ENCODE assay signal across 11 cellular contexts in genomic region chr3:133136114-133137041, GRCh38.
DNase-seq lines count a peak whose midpoint lies in the region; ATAC-seq and TF ChIP-seq lines count a peak whose summit lies in the region.
"Had no signal": no experiment of that assay in that cellular context is flagged by ENCODE, and none has a peak within 500 bp of the region (broad histone marks: within the 10 kb centered on the region; RNA-seq: fewer than 3 reads in every experiment).

No MANE protein-coding gene starts in this region.

- no peaks in the 10 kb centered on the region for H4K20me1 ChIP-seq in SK-N-SH (ENCODE audit: insufficient read depth)

- POLR2A ChIA-PET in SK-N-SH (lab: Yijun Ruan, JAX), result interaction anchor here (1.3 kb wide), 1 partner anchor 95 kb away, joined by 3 read pairs; no protein-coding TSS in a partner anchor

- H3K4me1 ChIP-seq in SK-N-SH (ENCODE audit: control insufficient read depth in 1 of 2, insufficient read depth in 2 of 2, low read depth in 1 of 2, low read length in 1 of 2), result peaks cover 0 to 33% of the 10 kb centered on the region in 2 experiments; a peak in 2 of 4 replicates
- no peaks in the 10 kb centered on the region for H3K4me1 ChIP-seq in colonic mucosa

- ATAC-seq in GM21390 (IDR thresholded peaks at IDR 0.05; ENCODE audit: unreplicated experiment) (peak; percentile 69), HG03520 (IDR thresholded peaks at IDR 0.05; ENCODE audit: unreplicated experiment) (peak; percentile 46)
- ATAC-seq in activated CD4-positive, CD25-positive, alpha-beta regulatory T cell treated with anti-CD3 and anti-CD28 coated beads, Interleukin-2, amount 50 U/mL, for 24 hours, result no peak

- H3K27me3 ChIP-seq in SK-N-SH (ENCODE audit: insufficient read depth) (no peaks in the 10 kb centered on the region), colonic mucosa (no peaks in the 10 kb centered on the region)

- intact Hi-C loops in colonic mucosa (cut with DNase I) (no loop called here), head of caudate nucleus (cut with DNase I) (no loop called here)

- no peak for TF ChIP-seq RAD21 in SK-N-SH (IDR thresholded peaks at IDR 0.05; ENCODE audit: low read length)

- H3K4me2 ChIP-seq in SK-N-SH, result 0 out of 2 replicates have a peak overlapping the region, but pooled peaks have one; percentile 2

- H2AFZ ChIP-seq in SK-N-SH (ENCODE audit: low read depth), result no peak overlapping the region

- H3K36me3 ChIP-seq in SK-N-SH (replicated peaks in 1 of 2; ENCODE audit: control insufficient read depth in 1 of 2, insufficient read depth in 2 of 2, low read length in 1 of 2) (no peaks in the 10 kb centered on the region), colonic mucosa (no peaks in the 10 kb centered on the region)

- H3K9me3 ChIP-seq in SK-N-SH (no peaks in the 10 kb centered on the region), colonic mucosa (no peaks in the 10 kb centered on the region)

- H3F3A ChIP-seq in SK-N-SH (replicated peaks; ENCODE audit: insufficient read depth), result no peaks in the 10 kb centered on the region

- DNase-seq in Daoy (ENCODE audit: low read depth) (peak; percentile 27), SK-N-SH (peak; percentile 15), colonic mucosa (no peak), retina (no peak), head of caudate nucleus (no peak)
- DNase-seq: effector CD8-positive, alpha-beta T cell; NK-92 treated with Interleukin-12 subunit alpha and Interleukin-12 subunit beta, amount 100 ng/mL, for 24 hours had no signal

- TF ChIP-seq EP300 in SK-N-SH (IDR thresholded peaks at IDR 0.05; ENCODE audit: borderline replicate concordance in 1 of 2, low read depth in 1 of 2, low read length in 1 of 2), result peak in 1 of 2 experiments; percentile 89; a peak in 2 of 4 replicates

- H3K9ac ChIP-seq in SK-N-SH, result no peak overlapping the region
- no peak overlapping the region for H3K9ac ChIP-seq in colonic mucosa (ENCODE audit: low read depth in 2 of 2, low read length in 2 of 2)

- no peak for TF ChIP-seq CTCF in SK-N-SH (IDR thresholded peaks at IDR 0.05)
- TF ChIP-seq CTCF in colonic mucosa (IDR thresholded peaks at IDR 0.05), result no peak

- H3K79me2 ChIP-seq in SK-N-SH (ENCODE audit: insufficient read depth), result no peaks in the 10 kb centered on the region

- CTCF ChIA-PET in SK-N-SH (lab: Yijun Ruan, JAX), result interaction anchor here (0.6 to 1.2 kb wide), 7 partner anchors 9 to 246 kb away, joined by 3 to 4 read pairs (median 3); no protein-coding TSS in a partner anchor

- no peaks in the 10 kb centered on the region for H3K9me2 ChIP-seq in SK-N-SH

- 82% methylated on average over 2 of the region's 2 CpGs for WGBS in SK-N-SH (ENCODE audit: low lambda C conversion rate)

- H3K27ac ChIP-seq in SK-N-SH (ENCODE audit: low read depth in 2 of 2, low read length in 1 of 2) (peak overlapping the region in 1 of 2 experiments; percentile 87; a peak in 2 of 4 replicates), colonic mucosa (no peak overlapping the region)
- H3K27ac ChIP-seq: C4-2B had no signal

- H3K4me3 ChIP-seq in SK-N-SH (ENCODE audit: low read depth in 2 of 2, low read length in 1 of 2) (no peak overlapping the region), colonic mucosa (no peak overlapping the region)

TF ChIP-seq in SK-N-SH, 30 proteins besides CTCF, POLR2A, EP300 and RAD21 (continues in another document):
- no peak for TF ChIP-seq GABPA (IDR thresholded peaks at IDR 0.05; ENCODE audit: low read depth)
- no peak for TF ChIP-seq USF2 (IDR thresholded peaks at IDR 0.05; ENCODE audit: borderline replicate concordance, low read depth, low read length)
- no peak for TF ChIP-seq CHD2 (IDR thresholded peaks at IDR 0.05; ENCODE audit: low read length, partially characterized antibody)
- peak; percentile 84 for TF ChIP-seq TCF12 (IDR thresholded peaks at IDR 0.05)
- no peak for TF ChIP-seq YY1 (IDR thresholded peaks at IDR 0.05; ENCODE audit: low read depth)
- 0 out of 2 replicates have a peak, but pooled peaks have one; percentile 18 for TF ChIP-seq GATA2 (CRISPR knock-in tag; IDR thresholded peaks at IDR 0.05)
- no peak for TF ChIP-seq USF1 (IDR thresholded peaks at IDR 0.05; ENCODE audit: borderline replicate concordance, low read depth)
- TF ChIP-seq SMC3 (IDR thresholded peaks at IDR 0.05; ENCODE audit: low read depth, low read length), result no peak
- no peak for TF ChIP-seq IRF3 (IDR thresholded peaks at IDR 0.05; ENCODE audit: low read depth, low read length)
- TF ChIP-seq RXRA (IDR thresholded peaks at IDR 0.05; ENCODE audit: borderline replicate concordance, low read depth), result no peak
- peak; percentile 64 for TF ChIP-seq FOSL2 (IDR thresholded peaks at IDR 0.05; ENCODE audit: borderline replicate concordance, low read depth)
- TF ChIP-seq ZBTB33 (IDR thresholded peaks at IDR 0.05; ENCODE audit: borderline replicate concordance, low read depth), result no peak
- no peak for TF ChIP-seq FOXM1 (IDR thresholded peaks at IDR 0.05; ENCODE audit: low read depth)
- TF ChIP-seq FOXJ3 (CRISPR knock-in tag; IDR thresholded peaks at IDR 0.05), result no peak
- peak; percentile 62; the same call in 1 of the 2 replicates for TF ChIP-seq POLR2AphosphoS5 (IDR thresholded peaks at IDR 0.05; ENCODE audit: low read depth, low read length)
- TF ChIP-seq RCOR1 (IDR thresholded peaks at IDR 0.05; ENCODE audit: low read length), result 0 out of 2 replicates have a peak, but pooled peaks have one; percentile 30
- no peak for TF ChIP-seq ELF1 (IDR thresholded peaks at IDR 0.05)
- TF ChIP-seq REST (IDR thresholded peaks at IDR 0.05; ENCODE audit: low read depth, low read length), result no peak
- TF ChIP-seq SIN3A (IDR thresholded peaks at IDR 0.05; ENCODE audit: borderline replicate concordance, low read depth, low read length), result 0 out of 2 replicates have a peak, but pooled peaks have one; percentile 36
- TF ChIP-seq RFX5 (IDR thresholded peaks at IDR 0.05; ENCODE audit: low read length), result no peak

Comparison
In these comparisons a context has a peak if more than half of its experiments do, and no peak if none do; other contexts are left out.
1. DNase-seq: peak in Daoy (single experiment) and SK-N-SH (single experiment); none in colonic mucosa (single experiment), retina (single experiment) and head of caudate nucleus (0 of 42).
2. ATAC-seq: peak in GM21390 (single experiment) and HG03520 (single experiment); none in activated CD4-positive, CD25-positive, alpha-beta regulatory T cell treated with anti-CD3 and anti-CD28 coated beads, Interleukin-2, amount 50 U/mL, for 24 hours (0 of 2).